Comparison of ENCODE assay signal across 1 cellular context in the genomic region with DNA sequence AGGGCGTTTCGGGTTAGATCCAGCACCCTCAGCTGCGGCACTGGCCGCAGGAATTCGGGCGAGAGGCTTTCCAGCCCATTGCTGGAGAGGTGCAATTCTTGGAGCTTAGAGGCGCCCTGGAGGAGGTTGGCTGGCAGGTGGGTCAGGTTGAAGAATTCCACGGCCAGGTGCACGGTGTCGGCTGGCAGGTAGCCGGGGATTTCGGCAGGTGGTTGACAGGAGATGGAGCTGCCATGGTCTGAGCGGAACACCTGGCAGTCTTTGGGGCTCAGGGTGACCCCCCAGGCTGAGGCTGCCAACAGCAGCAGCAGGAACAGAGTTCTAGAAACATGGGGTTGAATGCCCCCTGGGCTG.
TF ChIP-seq lines count a peak whose summit lies in the region.

No MANE protein-coding gene starts in this region.

TF ChIP-seq in H1, 55 proteins besides CTCF, POLR2A, EP300 and RAD21:
- TF ChIP-seq SIX5 (IDR thresholded peaks at IDR 0.05; ENCODE audit: low read depth, low read length) (no peak), MAFK (IDR thresholded peaks at IDR 0.05; ENCODE audit: low read depth, low read length) (no peak), RFX5 (IDR thresholded peaks at IDR 0.05; ENCODE audit: borderline replicate concordance, low read depth, low read length) (no peak), EZH2 (IDR thresholded peaks at IDR 0.05; ENCODE audit: low read depth, low read length, severe bottlenecking) (no peak), HDAC6 (IDR thresholded peaks at IDR 0.05; ENCODE audit: low read depth, low read length) (no peak), CTBP2 (IDR thresholded peaks at IDR 0.05; ENCODE audit: borderline replicate concordance, insufficient read depth, insufficient read length, low read length) (no peak), CHD1 (IDR thresholded peaks at IDR 0.05; ENCODE audit: low read depth, low read length) (no peak), POLR2AphosphoS5 (IDR thresholded peaks at IDR 0.05; ENCODE audit: low read depth, low read length) (no peak), RXRA (IDR thresholded peaks at IDR 0.05; ENCODE audit: insufficient read depth, low read depth, low read length) (no peak), CBX8 (IDR thresholded peaks at IDR 0.05; ENCODE audit: borderline replicate concordance, low read depth, low read length) (no peak), NRF1 (IDR thresholded peaks at IDR 0.05; ENCODE audit: low read depth, low read length) (no peak), KDM1A (IDR thresholded peaks at IDR 0.05; ENCODE audit: borderline replicate concordance, low read length) (no peak), TAF7 (optimal IDR thresholded peaks at IDR 0.05; ENCODE audit: borderline replicate concordance, low read depth, low read length) (no peak), CEBPB (IDR thresholded peaks at IDR 0.05; ENCODE audit: low read depth, low read length) (no peak)
- TF ChIP-seq, protein P1, sequence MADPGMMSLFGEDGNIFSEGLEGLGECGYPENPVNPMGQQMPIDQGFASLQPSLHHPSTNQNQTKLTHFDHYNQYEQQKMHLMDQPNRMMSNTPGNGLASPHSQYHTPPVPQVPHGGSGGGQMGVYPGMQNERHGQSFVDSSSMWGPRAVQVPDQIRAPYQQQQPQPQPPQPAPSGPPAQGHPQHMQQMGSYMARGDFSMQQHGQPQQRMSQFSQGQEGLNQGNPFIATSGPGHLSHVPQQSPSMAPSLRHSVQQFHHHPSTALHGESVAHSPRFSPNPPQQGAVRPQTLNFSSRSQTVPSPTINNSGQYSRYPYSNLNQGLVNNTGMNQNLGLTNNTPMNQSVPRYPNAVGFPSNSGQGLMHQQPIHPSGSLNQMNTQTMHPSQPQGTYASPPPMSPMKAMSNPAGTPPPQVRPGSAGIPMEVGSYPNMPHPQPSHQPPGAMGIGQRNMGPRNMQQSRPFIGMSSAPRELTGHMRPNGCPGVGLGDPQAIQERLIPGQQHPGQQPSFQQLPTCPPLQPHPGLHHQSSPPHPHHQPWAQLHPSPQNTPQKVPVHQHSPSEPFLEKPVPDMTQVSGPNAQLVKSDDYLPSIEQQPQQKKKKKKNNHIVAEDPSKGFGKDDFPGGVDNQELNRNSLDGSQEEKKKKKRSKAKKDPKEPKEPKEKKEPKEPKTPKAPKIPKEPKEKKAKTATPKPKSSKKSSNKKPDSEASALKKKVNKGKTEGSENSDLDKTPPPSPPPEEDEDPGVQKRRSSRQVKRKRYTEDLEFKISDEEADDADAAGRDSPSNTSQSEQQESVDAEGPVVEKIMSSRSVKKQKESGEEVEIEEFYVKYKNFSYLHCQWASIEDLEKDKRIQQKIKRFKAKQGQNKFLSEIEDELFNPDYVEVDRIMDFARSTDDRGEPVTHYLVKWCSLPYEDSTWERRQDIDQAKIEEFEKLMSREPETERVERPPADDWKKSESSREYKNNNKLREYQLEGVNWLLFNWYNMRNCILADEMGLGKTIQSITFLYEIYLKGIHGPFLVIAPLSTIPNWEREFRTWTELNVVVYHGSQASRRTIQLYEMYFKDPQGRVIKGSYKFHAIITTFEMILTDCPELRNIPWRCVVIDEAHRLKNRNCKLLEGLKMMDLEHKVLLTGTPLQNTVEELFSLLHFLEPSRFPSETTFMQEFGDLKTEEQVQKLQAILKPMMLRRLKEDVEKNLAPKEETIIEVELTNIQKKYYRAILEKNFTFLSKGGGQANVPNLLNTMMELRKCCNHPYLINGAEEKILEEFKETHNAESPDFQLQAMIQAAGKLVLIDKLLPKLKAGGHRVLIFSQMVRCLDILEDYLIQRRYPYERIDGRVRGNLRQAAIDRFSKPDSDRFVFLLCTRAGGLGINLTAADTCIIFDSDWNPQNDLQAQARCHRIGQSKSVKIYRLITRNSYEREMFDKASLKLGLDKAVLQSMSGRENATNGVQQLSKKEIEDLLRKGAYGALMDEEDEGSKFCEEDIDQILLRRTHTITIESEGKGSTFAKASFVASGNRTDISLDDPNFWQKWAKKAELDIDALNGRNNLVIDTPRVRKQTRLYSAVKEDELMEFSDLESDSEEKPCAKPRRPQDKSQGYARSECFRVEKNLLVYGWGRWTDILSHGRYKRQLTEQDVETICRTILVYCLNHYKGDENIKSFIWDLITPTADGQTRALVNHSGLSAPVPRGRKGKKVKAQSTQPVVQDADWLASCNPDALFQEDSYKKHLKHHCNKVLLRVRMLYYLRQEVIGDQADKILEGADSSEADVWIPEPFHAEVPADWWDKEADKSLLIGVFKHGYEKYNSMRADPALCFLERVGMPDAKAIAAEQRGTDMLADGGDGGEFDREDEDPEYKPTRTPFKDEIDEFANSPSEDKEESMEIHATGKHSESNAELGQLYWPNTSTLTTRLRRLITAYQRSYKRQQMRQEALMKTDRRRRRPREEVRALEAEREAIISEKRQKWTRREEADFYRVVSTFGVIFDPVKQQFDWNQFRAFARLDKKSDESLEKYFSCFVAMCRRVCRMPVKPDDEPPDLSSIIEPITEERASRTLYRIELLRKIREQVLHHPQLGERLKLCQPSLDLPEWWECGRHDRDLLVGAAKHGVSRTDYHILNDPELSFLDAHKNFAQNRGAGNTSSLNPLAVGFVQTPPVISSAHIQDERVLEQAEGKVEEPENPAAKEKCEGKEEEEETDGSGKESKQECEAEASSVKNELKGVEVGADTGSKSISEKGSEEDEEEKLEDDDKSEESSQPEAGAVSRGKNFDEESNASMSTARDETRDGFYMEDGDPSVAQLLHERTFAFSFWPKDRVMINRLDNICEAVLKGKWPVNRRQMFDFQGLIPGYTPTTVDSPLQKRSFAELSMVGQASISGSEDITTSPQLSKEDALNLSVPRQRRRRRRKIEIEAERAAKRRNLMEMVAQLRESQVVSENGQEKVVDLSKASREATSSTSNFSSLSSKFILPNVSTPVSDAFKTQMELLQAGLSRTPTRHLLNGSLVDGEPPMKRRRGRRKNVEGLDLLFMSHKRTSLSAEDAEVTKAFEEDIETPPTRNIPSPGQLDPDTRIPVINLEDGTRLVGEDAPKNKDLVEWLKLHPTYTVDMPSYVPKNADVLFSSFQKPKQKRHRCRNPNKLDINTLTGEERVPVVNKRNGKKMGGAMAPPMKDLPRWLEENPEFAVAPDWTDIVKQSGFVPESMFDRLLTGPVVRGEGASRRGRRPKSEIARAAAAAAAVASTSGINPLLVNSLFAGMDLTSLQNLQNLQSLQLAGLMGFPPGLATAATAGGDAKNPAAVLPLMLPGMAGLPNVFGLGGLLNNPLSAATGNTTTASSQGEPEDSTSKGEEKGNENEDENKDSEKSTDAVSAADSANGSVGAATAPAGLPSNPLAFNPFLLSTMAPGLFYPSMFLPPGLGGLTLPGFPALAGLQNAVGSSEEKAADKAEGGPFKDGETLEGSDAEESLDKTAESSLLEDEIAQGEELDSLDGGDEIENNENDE (IDR thresholded peaks at IDR 0.05; ENCODE audit: insufficient replicate concordance, low read length), result no peak
